19 cellular contexts compared by ENCODE assay signal in genomic region chr17:57178839-57179238, GRCh38.
"Had no signal": no experiment of that assay in that cellular context is flagged by ENCODE, and none has a peak within 500 bp of the region (broad histone marks: within the 10 kb centered on the region; RNA-seq: fewer than 3 reads in every experiment).

No MANE protein-coding gene starts in this region.

- DNase-seq: IMR-90, Karpas-422, KG1, MG63, NCI-H1092, NCI-H1105 treated with DMSO at 0.1 percent for 48 hours, NCI-H1417 treated with DMSO at 0.1 percent for 48 hours, NCI-H146, NCI-H1694 treated with DMSO at 0.1 percent for 48 hours, NCI-H1930, NCI-H2081, NCI-H2107, NCI-H2227 treated with DMSO at 0.1 percent for 48 hours, NCI-H524, NCI-H69, NCI-H774, Right ventricle myocardium superior, RPMI8226, SIG-M5 had no signal
